In the genomic region with DNA sequence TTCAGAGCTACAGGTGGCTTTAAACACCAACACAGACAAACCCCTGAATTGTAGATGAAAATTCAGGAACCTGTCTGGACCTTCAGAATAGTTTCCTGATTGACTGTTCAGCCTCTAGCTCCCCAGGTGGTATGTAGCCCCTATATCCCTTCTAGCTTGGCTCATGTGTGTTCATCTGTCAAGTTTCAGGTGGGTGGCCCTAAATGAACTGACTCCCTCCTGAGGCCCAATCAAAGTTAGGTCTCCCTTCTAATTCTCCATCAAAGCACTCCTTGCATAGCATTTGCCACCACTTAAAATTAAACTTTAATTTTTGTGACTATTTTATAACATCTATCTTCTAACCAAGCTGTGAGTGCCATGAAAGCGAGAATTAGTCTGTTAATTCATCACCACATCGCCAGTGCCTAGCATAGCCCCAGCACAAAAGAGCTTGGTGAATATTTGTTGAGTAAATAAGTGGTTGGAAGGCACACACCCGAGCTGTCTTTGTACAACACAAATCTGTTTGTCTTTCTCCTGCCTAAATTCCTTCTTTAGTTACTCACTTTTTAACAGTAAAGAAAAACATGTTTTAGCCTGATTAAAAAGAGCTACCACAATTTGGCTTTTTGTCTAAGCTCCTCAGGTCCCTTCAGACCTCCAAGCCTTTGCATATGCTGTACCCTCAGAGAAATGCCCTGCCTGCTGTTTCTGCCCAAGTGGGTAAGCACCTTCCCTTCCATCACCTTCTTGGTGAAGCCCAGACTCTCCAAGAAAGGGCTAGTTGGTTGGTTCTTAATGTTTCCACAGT, we compare ENCODE assay signal across 1 cellular context.
TF ChIP-seq lines count a peak whose summit lies in the region.

No MANE protein-coding gene starts in this region.

TF ChIP-seq in HepG2, 621 proteins besides CTCF, POLR2A, EP300 and RAD21 (continued from another document and continues in another):
- TF ChIP-seq, protein P1, sequence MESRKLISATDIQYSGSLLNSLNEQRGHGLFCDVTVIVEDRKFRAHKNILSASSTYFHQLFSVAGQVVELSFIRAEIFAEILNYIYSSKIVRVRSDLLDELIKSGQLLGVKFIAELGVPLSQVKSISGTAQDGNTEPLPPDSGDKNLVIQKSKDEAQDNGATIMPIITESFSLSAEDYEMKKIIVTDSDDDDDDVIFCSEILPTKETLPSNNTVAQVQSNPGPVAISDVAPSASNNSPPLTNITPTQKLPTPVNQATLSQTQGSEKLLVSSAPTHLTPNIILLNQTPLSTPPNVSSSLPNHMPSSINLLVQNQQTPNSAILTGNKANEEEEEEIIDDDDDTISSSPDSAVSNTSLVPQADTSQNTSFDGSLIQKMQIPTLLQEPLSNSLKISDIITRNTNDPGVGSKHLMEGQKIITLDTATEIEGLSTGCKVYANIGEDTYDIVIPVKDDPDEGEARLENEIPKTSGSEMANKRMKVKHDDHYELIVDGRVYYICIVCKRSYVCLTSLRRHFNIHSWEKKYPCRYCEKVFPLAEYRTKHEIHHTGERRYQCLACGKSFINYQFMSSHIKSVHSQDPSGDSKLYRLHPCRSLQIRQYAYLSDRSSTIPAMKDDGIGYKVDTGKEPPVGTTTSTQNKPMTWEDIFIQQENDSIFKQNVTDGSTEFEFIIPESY (CRISPR knock-in tag; IDR thresholded peaks at IDR 0.05) = no peak
- no peak for TF ChIP-seq SIX1 (CRISPR knock-in tag; IDR thresholded peaks at IDR 0.05; ENCODE audit: borderline replicate concordance)
- no peak for TF ChIP-seq SCMH1 (CRISPR knock-in tag; IDR thresholded peaks at IDR 0.05; ENCODE audit: borderline replicate concordance)
- no peak for TF ChIP-seq CCAR2 (optimal IDR thresholded peaks at IDR 0.05; ENCODE audit: low read depth, low read length)
- no peak for TF ChIP-seq ZNF501 (CRISPR knock-in tag; IDR thresholded peaks at IDR 0.05)
- no peak for TF ChIP-seq ZNF761 (CRISPR knock-in tag; conservative IDR thresholded peaks at IDR 0.05)
- TF ChIP-seq, protein P2, sequence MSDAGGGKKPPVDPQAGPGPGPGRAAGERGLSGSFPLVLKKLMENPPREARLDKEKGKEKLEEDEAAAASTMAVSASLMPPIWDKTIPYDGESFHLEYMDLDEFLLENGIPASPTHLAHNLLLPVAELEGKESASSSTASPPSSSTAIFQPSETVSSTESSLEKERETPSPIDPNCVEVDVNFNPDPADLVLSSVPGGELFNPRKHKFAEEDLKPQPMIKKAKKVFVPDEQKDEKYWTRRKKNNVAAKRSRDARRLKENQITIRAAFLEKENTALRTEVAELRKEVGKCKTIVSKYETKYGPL (CRISPR knock-in tag; IDR thresholded peaks at IDR 0.05) = no peak
- TF ChIP-seq RFXANK (CRISPR knock-in tag; IDR thresholded peaks at IDR 0.05) = no peak
- TF ChIP-seq, protein P3, sequence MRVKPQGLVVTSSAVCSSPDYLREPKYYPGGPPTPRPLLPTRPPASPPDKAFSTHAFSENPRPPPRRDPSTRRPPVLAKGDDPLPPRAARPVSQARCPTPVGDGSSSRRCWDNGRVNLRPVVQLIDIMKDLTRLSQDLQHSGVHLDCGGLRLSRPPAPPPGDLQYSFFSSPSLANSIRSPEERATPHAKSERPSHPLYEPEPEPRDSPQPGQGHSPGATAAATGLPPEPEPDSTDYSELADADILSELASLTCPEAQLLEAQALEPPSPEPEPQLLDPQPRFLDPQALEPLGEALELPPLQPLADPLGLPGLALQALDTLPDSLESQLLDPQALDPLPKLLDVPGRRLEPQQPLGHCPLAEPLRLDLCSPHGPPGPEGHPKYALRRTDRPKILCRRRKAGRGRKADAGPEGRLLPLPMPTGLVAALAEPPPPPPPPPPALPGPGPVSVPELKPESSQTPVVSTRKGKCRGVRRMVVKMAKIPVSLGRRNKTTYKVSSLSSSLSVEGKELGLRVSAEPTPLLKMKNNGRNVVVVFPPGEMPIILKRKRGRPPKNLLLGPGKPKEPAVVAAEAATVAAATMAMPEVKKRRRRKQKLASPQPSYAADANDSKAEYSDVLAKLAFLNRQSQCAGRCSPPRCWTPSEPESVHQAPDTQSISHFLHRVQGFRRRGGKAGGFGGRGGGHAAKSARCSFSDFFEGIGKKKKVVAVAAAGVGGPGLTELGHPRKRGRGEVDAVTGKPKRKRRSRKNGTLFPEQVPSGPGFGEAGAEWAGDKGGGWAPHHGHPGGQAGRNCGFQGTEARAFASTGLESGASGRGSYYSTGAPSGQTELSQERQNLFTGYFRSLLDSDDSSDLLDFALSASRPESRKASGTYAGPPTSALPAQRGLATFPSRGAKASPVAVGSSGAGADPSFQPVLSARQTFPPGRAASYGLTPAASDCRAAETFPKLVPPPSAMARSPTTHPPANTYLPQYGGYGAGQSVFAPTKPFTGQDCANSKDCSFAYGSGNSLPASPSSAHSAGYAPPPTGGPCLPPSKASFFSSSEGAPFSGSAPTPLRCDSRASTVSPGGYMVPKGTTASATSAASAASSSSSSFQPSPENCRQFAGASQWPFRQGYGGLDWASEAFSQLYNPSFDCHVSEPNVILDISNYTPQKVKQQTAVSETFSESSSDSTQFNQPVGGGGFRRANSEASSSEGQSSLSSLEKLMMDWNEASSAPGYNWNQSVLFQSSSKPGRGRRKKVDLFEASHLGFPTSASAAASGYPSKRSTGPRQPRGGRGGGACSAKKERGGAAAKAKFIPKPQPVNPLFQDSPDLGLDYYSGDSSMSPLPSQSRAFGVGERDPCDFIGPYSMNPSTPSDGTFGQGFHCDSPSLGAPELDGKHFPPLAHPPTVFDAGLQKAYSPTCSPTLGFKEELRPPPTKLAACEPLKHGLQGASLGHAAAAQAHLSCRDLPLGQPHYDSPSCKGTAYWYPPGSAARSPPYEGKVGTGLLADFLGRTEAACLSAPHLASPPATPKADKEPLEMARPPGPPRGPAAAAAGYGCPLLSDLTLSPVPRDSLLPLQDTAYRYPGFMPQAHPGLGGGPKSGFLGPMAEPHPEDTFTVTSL (CRISPR knock-in tag; IDR thresholded peaks at IDR 0.05; ENCODE audit: borderline replicate concordance) = peak; percentile 97; the same call in 1 of the 2 replicates
- TF ChIP-seq HCFC1 (IDR thresholded peaks at IDR 0.05; ENCODE audit: low read depth, low read length) = no peak
- no peak for TF ChIP-seq PAWR (CRISPR knock-in tag; IDR thresholded peaks at IDR 0.05; ENCODE audit: borderline replicate concordance)
- TF ChIP-seq ZFP82 (CRISPR knock-in tag; IDR thresholded peaks at IDR 0.05; ENCODE audit: borderline replicate concordance) = peak; percentile 29; the same call in 1 of the 2 replicates
- no peak for TF ChIP-seq CC2D1A (CRISPR knock-in tag; IDR thresholded peaks at IDR 0.05)
- TF ChIP-seq ZBTB7A (CRISPR knock-in tag; IDR thresholded peaks at IDR 0.05) = no peak
- no peak for TF ChIP-seq ZNF781 (CRISPR knock-in tag; IDR thresholded peaks at IDR 0.05; ENCODE audit: borderline replicate concordance, not compliant biosample characterization)
- no peak for TF ChIP-seq ZNF333 (CRISPR knock-in tag; IDR thresholded peaks at IDR 0.05; ENCODE audit: borderline replicate concordance)
- TF ChIP-seq KMT2A (CRISPR knock-in tag; IDR thresholded peaks at IDR 0.05) = no peak
- TF ChIP-seq ZNF251 (CRISPR knock-in tag; IDR thresholded peaks at IDR 0.05) = no peak
- TF ChIP-seq ZFP36L2 (CRISPR knock-in tag; IDR thresholded peaks at IDR 0.05) = no peak
- TF ChIP-seq, protein P4, sequence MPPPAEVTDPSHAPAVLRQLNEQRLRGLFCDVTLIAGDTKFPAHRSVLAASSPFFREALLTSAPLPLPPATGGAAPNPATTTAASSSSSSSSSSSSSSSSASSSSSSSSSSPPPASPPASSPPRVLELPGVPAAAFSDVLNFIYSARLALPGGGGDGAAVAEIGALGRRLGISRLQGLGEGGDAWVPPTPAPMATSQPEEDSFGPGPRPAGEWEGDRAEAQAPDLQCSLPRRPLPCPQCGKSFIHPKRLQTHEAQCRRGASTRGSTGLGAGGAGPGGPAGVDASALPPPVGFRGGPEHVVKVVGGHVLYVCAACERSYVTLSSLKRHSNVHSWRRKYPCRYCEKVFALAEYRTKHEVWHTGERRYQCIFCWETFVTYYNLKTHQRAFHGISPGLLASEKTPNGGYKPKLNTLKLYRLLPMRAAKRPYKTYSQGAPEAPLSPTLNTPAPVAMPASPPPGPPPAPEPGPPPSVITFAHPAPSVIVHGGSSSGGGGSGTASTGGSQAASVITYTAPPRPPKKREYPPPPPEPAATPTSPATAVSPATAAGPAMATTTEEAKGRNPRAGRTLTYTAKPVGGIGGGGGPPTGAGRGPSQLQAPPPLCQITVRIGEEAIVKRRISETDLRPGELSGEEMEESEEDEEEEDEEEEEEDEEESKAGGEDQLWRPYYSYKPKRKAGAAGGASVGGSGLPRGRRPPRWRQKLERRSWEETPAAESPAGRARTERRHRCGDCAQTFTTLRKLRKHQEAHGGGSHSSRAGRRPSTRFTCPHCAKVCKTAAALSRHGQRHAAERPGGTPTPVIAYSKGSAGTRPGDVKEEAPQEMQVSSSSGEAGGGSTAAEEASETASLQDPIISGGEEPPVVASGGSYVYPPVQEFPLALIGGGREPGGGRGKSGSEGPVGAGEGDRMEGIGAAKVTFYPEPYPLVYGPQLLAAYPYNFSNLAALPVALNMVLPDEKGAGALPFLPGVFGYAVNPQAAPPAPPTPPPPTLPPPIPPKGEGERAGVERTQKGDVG (CRISPR knock-in tag; IDR thresholded peaks at IDR 0.05; ENCODE audit: borderline replicate concordance) = no peak
- TF ChIP-seq, protein P5, sequence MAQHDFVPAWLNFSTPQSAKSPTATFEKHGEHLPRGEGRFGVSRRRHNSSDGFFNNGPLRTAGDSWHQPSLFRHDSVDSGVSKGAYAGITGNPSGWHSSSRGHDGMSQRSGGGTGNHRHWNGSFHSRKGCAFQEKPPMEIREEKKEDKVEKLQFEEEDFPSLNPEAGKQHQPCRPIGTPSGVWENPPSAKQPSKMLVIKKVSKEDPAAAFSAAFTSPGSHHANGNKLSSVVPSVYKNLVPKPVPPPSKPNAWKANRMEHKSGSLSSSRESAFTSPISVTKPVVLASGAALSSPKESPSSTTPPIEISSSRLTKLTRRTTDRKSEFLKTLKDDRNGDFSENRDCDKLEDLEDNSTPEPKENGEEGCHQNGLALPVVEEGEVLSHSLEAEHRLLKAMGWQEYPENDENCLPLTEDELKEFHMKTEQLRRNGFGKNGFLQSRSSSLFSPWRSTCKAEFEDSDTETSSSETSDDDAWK (CRISPR knock-in tag; IDR thresholded peaks at IDR 0.05) = no peak
- TF ChIP-seq, protein P6, sequence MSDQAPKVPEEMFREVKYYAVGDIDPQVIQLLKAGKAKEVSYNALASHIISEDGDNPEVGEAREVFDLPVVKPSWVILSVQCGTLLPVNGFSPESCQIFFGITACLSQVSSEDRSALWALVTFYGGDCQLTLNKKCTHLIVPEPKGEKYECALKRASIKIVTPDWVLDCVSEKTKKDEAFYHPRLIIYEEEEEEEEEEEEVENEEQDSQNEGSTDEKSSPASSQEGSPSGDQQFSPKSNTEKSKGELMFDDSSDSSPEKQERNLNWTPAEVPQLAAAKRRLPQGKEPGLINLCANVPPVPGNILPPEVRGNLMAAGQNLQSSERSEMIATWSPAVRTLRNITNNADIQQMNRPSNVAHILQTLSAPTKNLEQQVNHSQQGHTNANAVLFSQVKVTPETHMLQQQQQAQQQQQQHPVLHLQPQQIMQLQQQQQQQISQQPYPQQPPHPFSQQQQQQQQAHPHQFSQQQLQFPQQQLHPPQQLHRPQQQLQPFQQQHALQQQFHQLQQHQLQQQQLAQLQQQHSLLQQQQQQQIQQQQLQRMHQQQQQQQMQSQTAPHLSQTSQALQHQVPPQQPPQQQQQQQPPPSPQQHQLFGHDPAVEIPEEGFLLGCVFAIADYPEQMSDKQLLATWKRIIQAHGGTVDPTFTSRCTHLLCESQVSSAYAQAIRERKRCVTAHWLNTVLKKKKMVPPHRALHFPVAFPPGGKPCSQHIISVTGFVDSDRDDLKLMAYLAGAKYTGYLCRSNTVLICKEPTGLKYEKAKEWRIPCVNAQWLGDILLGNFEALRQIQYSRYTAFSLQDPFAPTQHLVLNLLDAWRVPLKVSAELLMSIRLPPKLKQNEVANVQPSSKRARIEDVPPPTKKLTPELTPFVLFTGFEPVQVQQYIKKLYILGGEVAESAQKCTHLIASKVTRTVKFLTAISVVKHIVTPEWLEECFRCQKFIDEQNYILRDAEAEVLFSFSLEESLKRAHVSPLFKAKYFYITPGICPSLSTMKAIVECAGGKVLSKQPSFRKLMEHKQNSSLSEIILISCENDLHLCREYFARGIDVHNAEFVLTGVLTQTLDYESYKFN (CRISPR knock-in tag; conservative IDR thresholded peaks at IDR 0.05) = peak; percentile 62
- TF ChIP-seq, protein P7, sequence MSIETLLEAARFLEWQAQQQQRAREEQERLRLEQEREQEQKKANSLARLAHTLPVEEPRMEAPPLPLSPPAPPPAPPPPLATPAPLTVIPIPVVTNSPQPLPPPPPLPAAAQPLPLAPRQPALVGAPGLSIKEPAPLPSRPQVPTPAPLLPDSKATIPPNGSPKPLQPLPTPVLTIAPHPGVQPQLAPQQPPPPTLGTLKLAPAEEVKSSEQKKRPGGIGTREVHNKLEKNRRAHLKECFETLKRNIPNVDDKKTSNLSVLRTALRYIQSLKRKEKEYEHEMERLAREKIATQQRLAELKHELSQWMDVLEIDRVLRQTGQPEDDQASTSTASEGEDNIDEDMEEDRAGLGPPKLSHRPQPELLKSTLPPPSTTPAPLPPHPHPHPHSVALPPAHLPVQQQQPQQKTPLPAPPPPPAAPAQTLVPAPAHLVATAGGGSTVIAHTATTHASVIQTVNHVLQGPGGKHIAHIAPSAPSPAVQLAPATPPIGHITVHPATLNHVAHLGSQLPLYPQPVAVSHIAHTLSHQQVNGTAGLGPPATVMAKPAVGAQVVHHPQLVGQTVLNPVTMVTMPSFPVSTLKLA (IDR thresholded peaks at IDR 0.05) = no peak
- TF ChIP-seq ZNF598 (CRISPR knock-in tag; IDR thresholded peaks at IDR 0.05; ENCODE audit: borderline replicate concordance) = no peak
- TF ChIP-seq, protein P8, sequence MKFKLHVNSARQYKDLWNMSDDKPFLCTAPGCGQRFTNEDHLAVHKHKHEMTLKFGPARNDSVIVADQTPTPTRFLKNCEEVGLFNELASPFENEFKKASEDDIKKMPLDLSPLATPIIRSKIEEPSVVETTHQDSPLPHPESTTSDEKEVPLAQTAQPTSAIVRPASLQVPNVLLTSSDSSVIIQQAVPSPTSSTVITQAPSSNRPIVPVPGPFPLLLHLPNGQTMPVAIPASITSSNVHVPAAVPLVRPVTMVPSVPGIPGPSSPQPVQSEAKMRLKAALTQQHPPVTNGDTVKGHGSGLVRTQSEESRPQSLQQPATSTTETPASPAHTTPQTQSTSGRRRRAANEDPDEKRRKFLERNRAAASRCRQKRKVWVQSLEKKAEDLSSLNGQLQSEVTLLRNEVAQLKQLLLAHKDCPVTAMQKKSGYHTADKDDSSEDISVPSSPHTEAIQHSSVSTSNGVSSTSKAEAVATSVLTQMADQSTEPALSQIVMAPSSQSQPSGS (CRISPR knock-in tag; IDR thresholded peaks at IDR 0.05) = no peak
- no peak for TF ChIP-seq ZNF224 (CRISPR knock-in tag; IDR thresholded peaks at IDR 0.05)
- TF ChIP-seq, protein P9, sequence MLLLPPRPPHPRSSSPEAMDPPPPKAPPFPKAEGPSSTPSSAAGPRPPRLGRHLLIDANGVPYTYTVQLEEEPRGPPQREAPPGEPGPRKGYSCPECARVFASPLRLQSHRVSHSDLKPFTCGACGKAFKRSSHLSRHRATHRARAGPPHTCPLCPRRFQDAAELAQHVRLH (CRISPR knock-in tag; IDR thresholded peaks at IDR 0.05; ENCODE audit: borderline replicate concordance, low read depth) = no peak
- TF ChIP-seq PHF8 (CRISPR knock-in tag; IDR thresholded peaks at IDR 0.05) = no peak
- TF ChIP-seq NFE2L2 (IDR thresholded peaks at IDR 0.05; ENCODE audit: low read length) = no peak
- peak; percentile 88 for TF ChIP-seq SOX5 (CRISPR knock-in tag; IDR thresholded peaks at IDR 0.05; ENCODE audit: borderline replicate concordance)
- TF ChIP-seq NCOA1 (CRISPR knock-in tag; IDR thresholded peaks at IDR 0.05) = no peak
- TF ChIP-seq ZNF672 (CRISPR knock-in tag; IDR thresholded peaks at IDR 0.05) = no peak
